9 cellular contexts compared by ENCODE assay signal in genomic region chr10:80466724-80467326, GRCh38. TPM values are rescaled to one million over a fixed set of nuclear protein-coding genes. Genes with fewer than 3 reads are reported as not detected.
DNase-seq lines count a peak whose midpoint lies in the region; ATAC-seq and TF ChIP-seq lines count a peak whose summit lies in the region.
"Had no signal": no experiment of that assay in that cellular context is flagged by ENCODE, and none has a peak within 500 bp of the region (broad histone marks: within the 10 kb centered on the region; RNA-seq: fewer than 3 reads in every experiment).

No MANE protein-coding gene starts in this region.

- DNase-seq in HL-60 (ENCODE audit: low read depth in 1 of 2, low spot score in 1 of 2) (no peak), midbrain (lab: John Stamatoyannopoulos, UW) (no peak), NCI-H2227 treated with DMSO at 0.1 percent for 48 hours (lab: John Stamatoyannopoulos, UW) (no peak), RWPE1 (ENCODE audit: low spot score) (no peak), dermis blood vessel endothelial cell (no peak)
- DNase-seq in activated CD4-positive, alpha-beta memory T cell treated with anti-CD3 and anti-CD28 coated beads for 36 hours: no peak
- DNase-seq: GF-D8 had no signal

- peaks cover 9 to 99% (median 50%) of the 10 kb centered on the region in 3 donors for H3K4me1 ChIP-seq in gastroesophageal sphincter

- H3K36me3 ChIP-seq in gastroesophageal sphincter: peaks cover 0 to 30% of the 10 kb centered on the region in 2 donors

- CTCF ChIA-PET in activated CD4-positive, alpha-beta memory T cell treated with anti-CD3 and anti-CD28 coated beads for 36 hours (lab: Charles Lee): interaction anchor here (1.1 to 36.2 kb wide), 6 partner anchors 8 to 39 kb away, joined by 3 to 1168 read pairs (median 10); no protein-coding TSS in a partner anchor
- CTCF ChIA-PET in RWPE1 (lab: Yijun Ruan, JAX): interaction anchor here (6.3 kb wide), 1 partner anchor 39 kb away, joined by 25 read pairs; no protein-coding TSS in a partner anchor

- H3K27me3 ChIP-seq in HL-60 (ENCODE audit: insufficient read depth, poor library complexity, severe bottlenecking) (no peaks in the 10 kb centered on the region), gastroesophageal sphincter (no peaks in the 10 kb centered on the region)

- H3K27ac ChIP-seq in HL-60 (replicated peaks) (peak overlapping the region; percentile 58), gastroesophageal sphincter (peak overlapping the region; percentile 14 to 77 (median 72)), skin epidermis (peak overlapping the region; percentile 28 to 99 (median 78)), RWPE1 (no peak overlapping the region)

- TF ChIP-seq CTCF in HL-60 (IDR thresholded peaks at IDR 0.05; ENCODE audit: insufficient read depth, low read length) (no peak), gastroesophageal sphincter (IDR thresholded peaks at IDR 0.05) (no peak), RWPE1 (conservative IDR thresholded peaks at IDR 0.05; ENCODE audit: low read depth) (no peak)

- H3K9me3 Mint-ChIP-seq in activated CD4-positive, alpha-beta memory T cell treated with anti-CD3 and anti-CD28 coated beads for 36 hours: no peaks in the 10 kb centered on the region

- no peak for TF ChIP-seq POLR2A in gastroesophageal sphincter (IDR thresholded peaks at IDR 0.05)

- H3K27ac Mint-ChIP-seq in activated CD4-positive, alpha-beta memory T cell treated with anti-CD3 and anti-CD28 coated beads for 36 hours: peak overlapping the region; percentile 91

- 66 to 84% methylated on average over 10 of the region's 10 CpGs for WGBS in gastroesophageal sphincter (ENCODE audit: low coverage in 1 of 2), 2 donors

- no peaks in the 10 kb centered on the region for H3K27me3 Mint-ChIP-seq in activated CD4-positive, alpha-beta memory T cell treated with anti-CD3 and anti-CD28 coated beads for 36 hours

- peaks cover 20% of the 10 kb centered on the region for H3K36me3 Mint-ChIP-seq in activated CD4-positive, alpha-beta memory T cell treated with anti-CD3 and anti-CD28 coated beads for 36 hours

- H3K9me3 ChIP-seq in gastroesophageal sphincter: no peaks in the 10 kb centered on the region

- peaks cover 95% of the 10 kb centered on the region for H3K4me1 Mint-ChIP-seq in activated CD4-positive, alpha-beta memory T cell treated with anti-CD3 and anti-CD28 coated beads for 36 hours (ENCODE audit: low read depth)

- intact Hi-C loops in activated CD4-positive, alpha-beta memory T cell treated with anti-CD3 and anti-CD28 coated beads for 36 hours (cut with micrococcal nuclease): no loop called here

- POLR2A ChIA-PET in activated CD4-positive, alpha-beta memory T cell treated with anti-CD3 and anti-CD28 coated beads for 36 hours (lab: Charles Lee): interaction anchor here (0.8 to 4.9 kb wide), 4 partner anchors 7 to 31 kb away, joined by 3 to 27 read pairs (median 16); no protein-coding TSS in a partner anchor
- POLR2A ChIA-PET in RWPE1 (lab: Yijun Ruan, JAX; ENCODE audit: low non-redundant PET): no interaction called here

- H3K4me3 Mint-ChIP-seq in activated CD4-positive, alpha-beta memory T cell treated with anti-CD3 and anti-CD28 coated beads for 36 hours: peak overlapping the region; percentile 65

- H3K4me3 ChIP-seq in HL-60 (replicated peaks; ENCODE audit: insufficient read depth, low read length) (no peak overlapping the region), gastroesophageal sphincter (no peak overlapping the region), skin epidermis (no peak overlapping the region)

- no peak for ATAC-seq in gastroesophageal sphincter

- TF ChIP-seq EP300 in gastroesophageal sphincter (IDR thresholded peaks at IDR 0.05): no peak

RNA-seq across cellular contexts. Expression of gene TSPAN14, which starts 12.7 kb away (rescaled TPM):
- 10 to 100 TPM; 48.9 to 51.8 TPM for total RNA-seq in activated CD4-positive, alpha-beta memory T cell treated with anti-CD3 and anti-CD28 coated beads for 36 hours
- total RNA-seq in gastroesophageal sphincter: 10 to 100 TPM; 23.3 to 52.4 (median 37.1) TPM
- 91.0 and 148 TPM in 2 replicates for total RNA-seq in dermis blood vessel endothelial cell

RNA-seq across cellular contexts. Expression of gene PRXL2A, which starts 58.5 kb away (rescaled TPM):
- total RNA-seq in activated CD4-positive, alpha-beta memory T cell treated with anti-CD3 and anti-CD28 coated beads for 36 hours: 10 to 100 TPM in 1 of 2 experiments, 1 to 10 TPM in 1; 9.5 to 10.1 TPM
- total RNA-seq in gastroesophageal sphincter (10 to 100 TPM; 26.4 to 29.4 (median 26.6) TPM), dermis blood vessel endothelial cell (343 and 346 TPM in 2 replicates)

Comparison
In these comparisons a context has a peak if more than half of its experiments do, and no peak if none do; other contexts are left out.
1. RNA of gene PRXL2A, which starts 58.5 kb away (total RNA-seq): 343 to 346 TPM in dermis blood vessel endothelial cell; 26.4 to 29.4 TPM in gastroesophageal sphincter and 9.5 to 10.1 TPM in activated CD4-positive, alpha-beta memory T cell treated with anti-CD3 and anti-CD28 coated beads for 36 hours; every median in the first group is over 10 times any median in the second.